Comparison of ENCODE assay signal across 1 cellular context in the genomic region with DNA sequence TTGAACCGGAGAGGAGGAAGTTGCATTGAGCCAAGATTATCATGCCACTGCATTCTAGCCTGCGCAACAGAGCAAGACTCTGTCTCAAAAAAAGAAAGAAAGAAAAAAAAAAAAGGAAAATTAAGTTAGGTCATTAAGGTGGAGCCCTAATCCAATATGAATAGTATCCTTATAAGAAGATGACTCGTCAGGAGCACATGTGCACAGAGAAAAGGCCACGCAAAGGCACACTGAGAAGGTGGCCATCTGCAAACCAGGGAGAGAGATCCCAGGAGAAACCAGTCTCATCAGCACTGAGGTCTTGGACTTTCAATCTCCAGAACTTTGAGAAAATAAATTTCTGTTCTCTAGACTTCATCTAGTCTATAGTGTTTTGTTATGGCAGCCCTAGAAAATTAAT.
TF ChIP-seq lines count a peak whose summit lies in the region.

No MANE protein-coding gene starts in this region.

TF ChIP-seq in IMR-90, 13 proteins besides CTCF, POLR2A, EP300 and RAD21:
- TF ChIP-seq BHLHE40 (IDR thresholded peaks at IDR 0.05; ENCODE audit: low read depth, low read length) (no peak), MAZ (IDR thresholded peaks at IDR 0.05; ENCODE audit: borderline replicate concordance, low read depth, low read length) (no peak), ELK1 (IDR thresholded peaks at IDR 0.05; ENCODE audit: borderline replicate concordance, low read depth, low read length) (no peak), RFX5 (IDR thresholded peaks at IDR 0.05; ENCODE audit: low read depth, low read length) (no peak), CHD1 (IDR thresholded peaks at IDR 0.05; ENCODE audit: low read depth, low read length) (no peak), MXI1 (IDR thresholded peaks at IDR 0.05; ENCODE audit: borderline replicate concordance, low read depth, low read length) (no peak), NFE2L2 (IDR thresholded peaks at IDR 0.05; ENCODE audit: low read depth, low read length) (no peak), MAFK (IDR thresholded peaks at IDR 0.05; ENCODE audit: low read depth, low read length) (no peak), FOS (IDR thresholded peaks at IDR 0.05; ENCODE audit: low read depth, low read length) (no peak), CEBPB (IDR thresholded peaks at IDR 0.05; ENCODE audit: low read depth, low read length) (no peak), RCOR1 (IDR thresholded peaks at IDR 0.05; ENCODE audit: insufficient replicate concordance, low read length) (no peak), SMC3 (IDR thresholded peaks at IDR 0.05; ENCODE audit: low read depth, low read length) (no peak)
- TF ChIP-seq, protein P1, sequence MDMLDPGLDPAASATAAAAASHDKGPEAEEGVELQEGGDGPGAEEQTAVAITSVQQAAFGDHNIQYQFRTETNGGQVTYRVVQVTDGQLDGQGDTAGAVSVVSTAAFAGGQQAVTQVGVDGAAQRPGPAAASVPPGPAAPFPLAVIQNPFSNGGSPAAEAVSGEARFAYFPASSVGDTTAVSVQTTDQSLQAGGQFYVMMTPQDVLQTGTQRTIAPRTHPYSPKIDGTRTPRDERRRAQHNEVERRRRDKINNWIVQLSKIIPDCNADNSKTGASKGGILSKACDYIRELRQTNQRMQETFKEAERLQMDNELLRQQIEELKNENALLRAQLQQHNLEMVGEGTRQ (IDR thresholded peaks at IDR 0.05; ENCODE audit: low read depth, low read length), result no peak
TF ChIP-seq in IMR-90: peak in this region for 0.
